Comparison of ENCODE assay signal across 34 cellular contexts in the genomic region with DNA sequence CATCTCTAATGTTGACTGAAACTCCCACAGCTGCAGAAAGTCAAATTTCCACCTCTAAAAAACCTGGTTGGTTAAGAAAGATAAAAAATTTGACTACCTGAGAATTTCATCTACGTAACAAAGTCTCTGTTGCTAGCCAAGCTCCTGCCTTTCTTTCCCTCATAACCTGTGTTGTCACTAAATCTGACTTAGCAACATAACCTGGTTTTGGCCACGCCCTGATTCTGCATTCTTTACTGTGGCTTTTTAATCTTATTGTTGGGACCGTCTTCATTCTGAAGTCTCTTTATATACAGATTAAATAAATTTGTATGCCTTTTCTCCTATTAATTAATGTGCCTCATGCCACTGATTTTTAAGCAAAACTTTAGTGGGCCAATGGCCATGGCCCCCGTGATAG. TPM values are rescaled to one million over a fixed set of nuclear protein-coding genes. Genes with fewer than 3 reads are reported as not detected.
A peak's percentile ranks its signal among the peaks of the same experiment; 100 is the strongest.
DNase-seq lines count a peak whose midpoint lies in the region; ATAC-seq and TF ChIP-seq lines count a peak whose summit lies in the region.
"Had no signal": no experiment of that assay in that cellular context is flagged by ENCODE, and none has a peak within 500 bp of the region (broad histone marks: within the 10 kb centered on the region; RNA-seq: fewer than 3 reads in every experiment).

No MANE protein-coding gene starts in this region.

- H3K27me3 ChIP-seq in CD8-positive, alpha-beta T cell (ENCODE audit: insufficient read depth, low read length), result no peaks in the 10 kb centered on the region
- H3K27me3 ChIP-seq in transverse colon, result no peaks in the 10 kb centered on the region
- H3K27me3 ChIP-seq: dorsolateral prefrontal cortex had no signal

- DNase-seq in activated CD4-positive, alpha-beta T cell treated with anti-CD3 and anti-CD28 coated beads, Interleukin-2, amount 10 ng/mL, durations not matched to agents 24 days and 14 days, result peak; percentile 60
- no peak for DNase-seq in activated CD4-positive, alpha-beta T cell treated with anti-CD3 and anti-CD28 coated beads, Interleukin-2, amount 50 U/mL, for 48 hours
- no peak for DNase-seq in CD8-positive, alpha-beta T cell
- no peak for DNase-seq in T-helper 17 cell
- DNase-seq in transverse colon, result no peak
- DNase-seq: activated CD4-positive, alpha-beta T cell treated with anti-CD3 and anti-CD28 coated beads, Interleukin-2, amount 50 U/mL, for 1 hour; activated CD8-positive, alpha-beta memory T cell treated with anti-CD3 and anti-CD28 coated beads, Interleukin-2, amount 50 U/mL, for 48 hours; activated effector memory CD4-positive, alpha-beta T cell treated with Interleukin-2 at 50 U/mL for 16 hours; amygdala; dorsolateral prefrontal cortex; GOT3; KG1; kidney glomerular epithelial cell; lower lobe of right lung; midbrain; MM.1S; naive B cell; NCI-H1105 treated with DMSO at 0.1 percent for 48 hours; NCI-H1930; NCI-H2171 treated with DMSO at 0.1 percent for 48 hours; NCI-H510A; occipital lobe; psoas muscle; T-helper 1 cell had no signal

- H3K36me3 ChIP-seq in CD8-positive, alpha-beta T cell (ENCODE audit: insufficient read depth, low read length), result no peaks in the 10 kb centered on the region
- no peaks in the 10 kb centered on the region for H3K36me3 ChIP-seq in transverse colon
- H3K36me3 ChIP-seq: lower lobe of right lung had no signal

- no peak overlapping the region for H3K27ac Mint-ChIP-seq in activated CD4-positive, alpha-beta T cell treated with anti-CD3 and anti-CD28 coated beads, Interleukin-2, amount 10 ng/mL, durations not matched to agents 24 days and 14 days
- H3K27ac Mint-ChIP-seq in CD8-positive, alpha-beta T cell, result peak overlapping the region; percentile 43
- H3K27ac Mint-ChIP-seq in T-helper 17 cell, result peak overlapping the region; percentile 76

- no peak for TF ChIP-seq EP300 in transverse colon (IDR thresholded peaks at IDR 0.05; ENCODE audit: low read depth)

- intact Hi-C loops in activated CD4-positive, alpha-beta T cell treated with anti-CD3 and anti-CD28 coated beads, Interleukin-2, amount 10 ng/mL, durations not matched to agents 24 days and 14 days (cut with micrococcal nuclease), result no loop called here
- intact Hi-C loops in CD8-positive, alpha-beta T cell (cut with DNase I, micrococcal nuclease), result loop anchor here in 1 of 2 experiments (1.0 kb wide), 1 partner anchor 21 kb away; no protein-coding TSS in a partner anchor
- intact Hi-C loops in transverse colon (cut with DNase I; ENCODE audit: low total_unique reads), result no loop called here

- H3K27me3 Mint-ChIP-seq in activated CD4-positive, alpha-beta T cell treated with anti-CD3 and anti-CD28 coated beads, Interleukin-2, amount 10 ng/mL, durations not matched to agents 24 days and 14 days, result no peaks in the 10 kb centered on the region
- H3K27me3 Mint-ChIP-seq in CD8-positive, alpha-beta T cell (ENCODE audit: low read depth), result no peaks in the 10 kb centered on the region
- no peaks in the 10 kb centered on the region for H3K27me3 Mint-ChIP-seq in T-helper 17 cell
- H3K27me3 Mint-ChIP-seq: naive B cell had no signal

- in situ Hi-C loops in transverse colon (cut with MboI; ENCODE audit: low pct_ligation_motif_present in 1 of 4, low pct_unique_long_range_greater_than_20kb in 1 of 4, low sequenced_read_pairs in 3 of 4), result no loop called here

- peaks cover 27% of the 10 kb centered on the region for H3K9me3 Mint-ChIP-seq in activated CD4-positive, alpha-beta T cell treated with anti-CD3 and anti-CD28 coated beads, Interleukin-2, amount 10 ng/mL, durations not matched to agents 24 days and 14 days
- H3K9me3 Mint-ChIP-seq in CD8-positive, alpha-beta T cell, result no peaks in the 10 kb centered on the region

- 71% methylated on average over 3 to 4 of the region's 4 CpGs for WGBS in transverse colon (ENCODE audit: low coverage in 1 of 2), 2 donors

- peaks cover 80% of the 10 kb centered on the region for H3K4me1 Mint-ChIP-seq in activated CD4-positive, alpha-beta T cell treated with anti-CD3 and anti-CD28 coated beads, Interleukin-2, amount 10 ng/mL, durations not matched to agents 24 days and 14 days
- peaks cover 75% of the 10 kb centered on the region for H3K4me1 Mint-ChIP-seq in CD8-positive, alpha-beta T cell (ENCODE audit: low read depth)
- H3K4me1 Mint-ChIP-seq in T-helper 17 cell, result peaks cover 50% of the 10 kb centered on the region

- POLR2A ChIA-PET in CD8-positive, alpha-beta T cell (lab: Charles Lee), result interaction anchor here (0.6 to 2.0 kb wide), 5 partner anchors 12 to 803 kb away, joined by 3 to 7 read pairs (median 3); no protein-coding TSS in a partner anchor

- no peak for TF ChIP-seq CTCF in CD8-positive, alpha-beta T cell (IDR thresholded peaks at IDR 0.05)
- TF ChIP-seq CTCF in transverse colon (IDR thresholded peaks at IDR 0.05), result no peak

- H3K4me3 ChIP-seq in CD8-positive, alpha-beta T cell (ENCODE audit: low read depth, low read length), result no peak overlapping the region
- H3K4me3 ChIP-seq in transverse colon, result no peak overlapping the region
- H3K4me3 ChIP-seq: dorsolateral prefrontal cortex, lower lobe of right lung, psoas muscle had no signal

- TF ChIP-seq POLR2A in transverse colon (IDR thresholded peaks at IDR 0.05), result no peak

- no peak overlapping the region for H3K4me3 Mint-ChIP-seq in activated CD4-positive, alpha-beta T cell treated with anti-CD3 and anti-CD28 coated beads, Interleukin-2, amount 10 ng/mL, durations not matched to agents 24 days and 14 days
- H3K4me3 Mint-ChIP-seq in CD8-positive, alpha-beta T cell, result no peak overlapping the region
- no peak overlapping the region for H3K4me3 Mint-ChIP-seq in T-helper 17 cell
- H3K4me3 Mint-ChIP-seq: naive B cell, WTC11 had no signal

- peaks cover 48% of the 10 kb centered on the region for H3K4me1 ChIP-seq in CD8-positive, alpha-beta T cell (ENCODE audit: insufficient read depth, low read length)
- H3K4me1 ChIP-seq in transverse colon, result peaks cover 0 to 17% (median 7%) of the 10 kb centered on the region in 4 donors
- H3K4me1 ChIP-seq: lower lobe of right lung, psoas muscle had no signal

- H3K9me3 ChIP-seq in CD8-positive, alpha-beta T cell (ENCODE audit: low read length), result no peaks in the 10 kb centered on the region
- no peaks in the 10 kb centered on the region for H3K9me3 ChIP-seq in T-helper 17 cell (ENCODE audit: control insufficient read depth, low read length, poor library complexity, severe bottlenecking)
- H3K9me3 ChIP-seq in transverse colon, result no peaks in the 10 kb centered on the region
- H3K9me3 ChIP-seq: lower lobe of right lung, psoas muscle had no signal

- CTCF ChIA-PET in CD8-positive, alpha-beta T cell (lab: Charles Lee), result interaction anchor here (0.6 to 5.3 kb wide), 5 partner anchors 9 to 148 kb away, joined by 3 to 31 read pairs (median 4); no protein-coding TSS in a partner anchor

- ATAC-seq in CD8-positive, alpha-beta T cell, result no peak
- ATAC-seq in T-helper 17 cell (peak; percentile 70), esophagus mucosa (peak; percentile 41), HG03520 (IDR thresholded peaks at IDR 0.05; ENCODE audit: unreplicated experiment) (no peak), HG02642 (IDR thresholded peaks at IDR 0.05; ENCODE audit: poor library complexity, unreplicated experiment) (no peak)
- ATAC-seq: lower lobe of right lung, psoas muscle, sciatic nerve, WTC11 had no signal

- peaks cover 13% of the 10 kb centered on the region for H3K36me3 Mint-ChIP-seq in activated CD4-positive, alpha-beta T cell treated with anti-CD3 and anti-CD28 coated beads, Interleukin-2, amount 10 ng/mL, durations not matched to agents 24 days and 14 days (ENCODE audit: low read depth)
- H3K36me3 Mint-ChIP-seq in CD8-positive, alpha-beta T cell, result no peaks in the 10 kb centered on the region
- H3K36me3 Mint-ChIP-seq in T-helper 17 cell (ENCODE audit: low read depth), result peaks cover 4% of the 10 kb centered on the region
- H3K36me3 Mint-ChIP-seq: naive B cell had no signal

- no peak overlapping the region for H3K27ac ChIP-seq in CD8-positive, alpha-beta T cell (ENCODE audit: low read depth, low read length)
- H3K27ac ChIP-seq in transverse colon, result no peak overlapping the region
- H3K27ac ChIP-seq: dorsolateral prefrontal cortex, lower lobe of right lung, psoas muscle, RWPE1 had no signal

RNA-seq across cellular contexts. Expression of gene CD69, which starts 16.1 kb away (rescaled TPM):
- total RNA-seq in activated CD4-positive, alpha-beta T cell treated with anti-CD3 and anti-CD28 coated beads, Interleukin-2, amount 10 ng/mL, durations not matched to agents 24 days and 14 days, result 106 and 111 TPM in 2 replicates
- 100 to 1,000 TPM; 502 to 504 TPM for total RNA-seq in CD8-positive, alpha-beta T cell
- total RNA-seq in T-helper 17 cell, result 1,000 to 10,000 TPM; 1,001 to 1,104 TPM
- 0.68 TPM for total RNA-seq in esophagus mucosa
- 10 to 100 TPM in 1 of 4 donors, 1 to 10 TPM in 1, not detected in 2; 7.8 to 19.2 TPM for total RNA-seq in transverse colon
- total RNA-seq: frontal cortex, SK-MEL-5 had no signal

RNA-seq across cellular contexts. Expression of gene CLECL1, which starts 43.9 kb away (rescaled TPM):
- 5.3 and 9.1 TPM in 2 replicates for total RNA-seq in activated CD4-positive, alpha-beta T cell treated with anti-CD3 and anti-CD28 coated beads, Interleukin-2, amount 10 ng/mL, durations not matched to agents 24 days and 14 days
- total RNA-seq in CD8-positive, alpha-beta T cell, result 1 to 10 TPM; 1.1 to 1.4 TPM
- total RNA-seq in T-helper 17 cell (1 to 10 TPM; 1.5 TPM), esophagus mucosa (not detected), transverse colon (1 to 10 TPM in 1 of 4 donors, not detected in 3; 2.7 TPM)
- total RNA-seq: cerebellum, frontal cortex, HT1080, occipital lobe, SK-MEL-5, WTC11 had no signal

RNA-seq across cellular contexts. Expression of gene KLRF1, which starts 50.5 kb away (rescaled TPM):
- total RNA-seq in activated CD4-positive, alpha-beta T cell treated with anti-CD3 and anti-CD28 coated beads, Interleukin-2, amount 10 ng/mL, durations not matched to agents 24 days and 14 days, result not detected in 2 replicates
- total RNA-seq in CD8-positive, alpha-beta T cell, result under 1 TPM; 0.78 to 0.92 TPM
- total RNA-seq in T-helper 17 cell (under 1 TPM; 0.52 to 0.57 TPM), esophagus mucosa (0.36 TPM), transverse colon (not detected)
- total RNA-seq: cerebellum, frontal cortex, HT1080, SK-MEL-5, WTC11 had no signal

Comparison
In these comparisons a context has a peak if more than half of its experiments do, and no peak if none do; other contexts are left out.
1. ATAC-seq: peak in T-helper 17 cell (single experiment) and esophagus mucosa (single experiment); none in CD8-positive, alpha-beta T cell (single experiment), HG03520 (single experiment) and HG02642 (single experiment).